10 cellular contexts compared by ENCODE assay signal in the genomic region with DNA sequence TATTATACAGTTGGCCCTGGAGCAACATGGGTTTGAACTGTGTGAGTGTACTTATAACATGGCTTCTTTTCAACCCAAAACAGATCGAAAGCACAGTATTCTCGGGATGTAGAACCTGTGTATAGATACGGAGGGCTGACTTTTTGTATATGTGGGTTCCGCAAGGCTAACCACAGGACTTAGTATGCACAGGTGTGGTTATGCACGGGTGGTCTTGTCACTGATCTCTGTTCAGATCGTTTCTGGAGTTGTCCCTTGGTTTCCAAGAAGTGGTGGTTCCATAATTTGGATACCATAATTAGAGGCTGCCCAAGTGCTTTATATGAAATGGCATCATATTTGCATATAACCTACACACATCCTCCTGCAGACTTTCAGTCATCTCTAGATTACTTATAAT. TPM values are rescaled to one million over a fixed set of nuclear protein-coding genes. Genes with fewer than 3 reads are reported as not detected.
A peak's percentile ranks its signal among the peaks of the same experiment; 100 is the strongest.
DNase-seq lines count a peak whose midpoint lies in the region; ATAC-seq lines count a peak whose summit lies in the region.
"Had no signal": no experiment of that assay in that cellular context is flagged by ENCODE, and none has a peak within 500 bp of the region (broad histone marks: within the 10 kb centered on the region; RNA-seq: fewer than 3 reads in every experiment).

No MANE protein-coding gene starts in this region.

- H3K4me1 Mint-ChIP-seq in activated T-cell treated with anti-CD3 and anti-CD28 coated beads, Interleukin-2, amount 50 U/mL, for 4 hours (ENCODE audit: low read depth): peaks cover 51% of the 10 kb centered on the region
- H3K4me1 Mint-ChIP-seq in stimulated activated memory B cell treated with anti-CD40 and anti-IgM and Interleukin-4, amounts not matched to agents 10 μg/mL and 1 μg/mL and 100 μg/mL, for 72 hours: peaks cover 52% of the 10 kb centered on the region

- no peak overlapping the region for H3K27ac Mint-ChIP-seq in stimulated activated memory B cell treated with anti-CD40 and anti-IgM and Interleukin-4, amounts not matched to agents 10 μg/mL and 1 μg/mL and 100 μg/mL, for 72 hours

- H3K9me3 Mint-ChIP-seq in activated T-cell treated with anti-CD3 and anti-CD28 coated beads, Interleukin-2, amount 50 U/mL, for 4 hours: peaks cover 7% of the 10 kb centered on the region
- no peaks in the 10 kb centered on the region for H3K9me3 Mint-ChIP-seq in stimulated activated memory B cell treated with anti-CD40 and anti-IgM and Interleukin-4, amounts not matched to agents 10 μg/mL and 1 μg/mL and 100 μg/mL, for 72 hours

- no peak for DNase-seq in activated T-cell treated with anti-CD3 and anti-CD28 coated beads, Interleukin-2, amount 50 U/mL, for 4 hours
- DNase-seq in activated T-cell treated with anti-CD3 and anti-CD28 coated beads, Interleukin-2, amount 50 U/mL, for 48 hours: no peak
- DNase-seq in hypothalamus (lab: John Stamatoyannopoulos, UW) (no peak), cerebellar cortex (ENCODE audit: low spot score) (no peak), OCI-M1 (lab: John Stamatoyannopoulos, UW) (no peak)
- DNase-seq: anterior cingulate cortex had no signal

- peaks cover 12% of the 10 kb centered on the region for H3K36me3 Mint-ChIP-seq in activated T-cell treated with anti-CD3 and anti-CD28 coated beads, Interleukin-2, amount 50 U/mL, for 4 hours (ENCODE audit: insufficient read depth)
- H3K36me3 Mint-ChIP-seq in stimulated activated memory B cell treated with anti-CD40 and anti-IgM and Interleukin-4, amounts not matched to agents 10 μg/mL and 1 μg/mL and 100 μg/mL, for 72 hours: peaks cover 44% of the 10 kb centered on the region

- H3K27me3 Mint-ChIP-seq in activated T-cell treated with anti-CD3 and anti-CD28 coated beads, Interleukin-2, amount 50 U/mL, for 4 hours (ENCODE audit: low read depth): no peaks in the 10 kb centered on the region
- H3K27me3 Mint-ChIP-seq in stimulated activated memory B cell treated with anti-CD40 and anti-IgM and Interleukin-4, amounts not matched to agents 10 μg/mL and 1 μg/mL and 100 μg/mL, for 72 hours: peaks cover 38% of the 10 kb centered on the region

- peak; percentile 37 to 42 for ATAC-seq in activated T-cell treated with anti-CD3 and anti-CD28 coated beads, Interleukin-2, amount 50 U/mL, for 4 hours
- ATAC-seq in GM21825 (IDR thresholded peaks at IDR 0.05; ENCODE audit: unreplicated experiment): peak; percentile 44
- ATAC-seq in HG03520 (IDR thresholded peaks at IDR 0.05; ENCODE audit: unreplicated experiment): peak; percentile 29
- ATAC-seq in stimulated activated memory B cell treated with anti-CD40 and anti-IgM and Interleukin-4, amounts not matched to agents 10 μg/mL and 1 μg/mL and 100 μg/mL, for 72 hours: peak; percentile 32
- ATAC-seq: esophagus mucosa had no signal

- H3K4me3 Mint-ChIP-seq in activated T-cell treated with anti-CD3 and anti-CD28 coated beads, Interleukin-2, amount 50 U/mL, for 4 hours: no peak overlapping the region
- H3K4me3 Mint-ChIP-seq in stimulated activated memory B cell treated with anti-CD40 and anti-IgM and Interleukin-4, amounts not matched to agents 10 μg/mL and 1 μg/mL and 100 μg/mL, for 72 hours: no peak overlapping the region

RNA-seq across cellular contexts. Expression of gene BHLHA15, which starts 10.9 kb away (rescaled TPM):
- total RNA-seq in activated T-cell treated with anti-CD3 and anti-CD28 coated beads, Interleukin-2, amount 50 U/mL, for 4 hours: under 1 TPM in 2 of 3 donors, not detected in 1; 0.52 to 0.69 TPM

RNA-seq across cellular contexts. Expression of gene TECPR1, which starts 51.7 kb away (rescaled TPM):
- 10 to 100 TPM; 35.1 to 42.8 (median 36.1) TPM for total RNA-seq in activated T-cell treated with anti-CD3 and anti-CD28 coated beads, Interleukin-2, amount 50 U/mL, for 4 hours
